ENCODE assay signal across 6 cellular contexts in the genomic region with DNA sequence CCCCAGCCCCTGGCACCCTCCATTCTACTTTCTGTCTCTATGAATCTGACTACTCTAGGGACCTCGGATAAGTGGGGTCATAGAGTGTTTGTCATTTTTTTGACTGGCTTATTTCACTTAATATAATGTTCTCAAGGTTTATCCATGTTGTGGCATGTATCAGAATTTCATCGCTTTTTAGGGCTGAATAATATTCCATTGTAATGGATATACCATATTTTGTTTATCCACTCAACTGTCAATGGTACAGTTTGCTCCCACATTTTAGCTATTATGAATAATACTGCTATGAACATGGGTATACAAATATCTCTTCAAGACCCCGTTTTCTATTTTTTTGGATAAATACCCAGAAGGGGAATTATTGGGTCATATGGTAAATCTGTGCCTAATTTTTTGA.
"Had no signal": no experiment of that assay in that cellular context is flagged by ENCODE, and none has a peak within 500 bp of the region (broad histone marks: within the 10 kb centered on the region; RNA-seq: fewer than 3 reads in every experiment).

No MANE protein-coding gene starts in this region.

- H3K4me3 ChIP-seq: GM23248, HAP-1, K562 had no signal

- H3K4me1 ChIP-seq: HAP-1 had no signal

- H3K27ac ChIP-seq: GM23248 had no signal

- H3K9me3 ChIP-seq: HAP-1 had no signal

- DNase-seq: GM23248, GOT3, H7, IMR-90 had no signal
